12 cellular contexts compared by ENCODE assay signal in genomic region chr22:46047226-46047625, GRCh38.
DNase-seq lines count a peak whose midpoint lies in the region; FAIRE-seq and TF ChIP-seq lines count a peak whose summit lies in the region.
"Had no signal": no experiment of that assay in that cellular context is flagged by ENCODE, and none has a peak within 500 bp of the region (broad histone marks: within the 10 kb centered on the region; RNA-seq: fewer than 3 reads in every experiment).

No MANE protein-coding gene starts in this region.

- H3K9me3 ChIP-seq in tibial nerve (no peaks in the 10 kb centered on the region), kidney (ENCODE audit: control insufficient read depth in 1 of 2, low read length in 2 of 2) (no peaks in the 10 kb centered on the region)

- no peak overlapping the region for H3K9ac ChIP-seq in kidney (ENCODE audit: low read length in 2 of 2)

- H3K27ac Mint-ChIP-seq in activated naive CD4-positive, alpha-beta T cell treated with anti-CD3 and anti-CD28 coated beads, Interleukin-2, amount 50 U/mL, for 24 hours, result peak overlapping the region; percentile 2
- peak overlapping the region in 1 of 3 experiments; percentile 59 for H3K27ac Mint-ChIP-seq in nephron
- H3K27ac Mint-ChIP-seq: activated CD4-positive, alpha-beta T cell treated with anti-CD3 and anti-CD28 coated beads for 36 hours; stimulated activated effector memory CD8-positive, alpha-beta T cell treated with anti-CD3 and anti-CD28 coated beads, Interleukin-12 subunit alpha, Interleukin-12 subunit beta, amount 100 ng/mL, for 72 hours had no signal

- H3K27me3 ChIP-seq in dorsolateral prefrontal cortex (no peaks in the 10 kb centered on the region), tibial nerve (no peaks in the 10 kb centered on the region)

- H3K4me3 ChIP-seq in dorsolateral prefrontal cortex (peak overlapping the region in 27 of 59 donors; percentile 5 to 84 (median 67)), tibial nerve (peak overlapping the region in 1 of 4 donors; percentile 68), kidney (ENCODE audit: low read length in 2 of 2) (no peak overlapping the region)

- no peaks in the 10 kb centered on the region for H3K36me3 Mint-ChIP-seq in activated naive CD4-positive, alpha-beta T cell treated with anti-CD3 and anti-CD28 coated beads, Interleukin-2, amount 50 U/mL, for 24 hours
- no peaks in the 10 kb centered on the region for H3K36me3 Mint-ChIP-seq in nephron (ENCODE audit: low read depth)
- H3K36me3 Mint-ChIP-seq: stimulated activated effector memory CD8-positive, alpha-beta T cell treated with anti-CD3 and anti-CD28 coated beads, Interleukin-12 subunit alpha, Interleukin-12 subunit beta, amount 100 ng/mL, for 72 hours had no signal

- no peak for TF ChIP-seq CTCF in dorsolateral prefrontal cortex (IDR thresholded peaks at IDR 0.05 in 54 of 56, conservative IDR thresholded peaks at IDR 0.05 in 2 of 56; ENCODE audit: low read depth in 1 of 56, partially characterized antibody in 56 of 56)
- TF ChIP-seq CTCF in nephron (IDR thresholded peaks at IDR 0.05; ENCODE audit: unreplicated experiment in 3 of 3), result no peak
- TF ChIP-seq CTCF in tibial nerve (IDR thresholded peaks at IDR 0.05), result no peak
- TF ChIP-seq CTCF in kidney (IDR thresholded peaks at IDR 0.05; ENCODE audit: borderline replicate concordance, extremely low read depth, insufficient read depth), result no peak

- no peaks in the 10 kb centered on the region for H3K9me3 Mint-ChIP-seq in activated naive CD4-positive, alpha-beta T cell treated with anti-CD3 and anti-CD28 coated beads, Interleukin-2, amount 50 U/mL, for 24 hours
- no peaks in the 10 kb centered on the region for H3K9me3 Mint-ChIP-seq in nephron
- H3K9me3 Mint-ChIP-seq: stimulated activated effector memory CD8-positive, alpha-beta T cell treated with anti-CD3 and anti-CD28 coated beads, Interleukin-12 subunit alpha, Interleukin-12 subunit beta, amount 100 ng/mL, for 72 hours had no signal

- no peak for TF ChIP-seq EP300 in tibial nerve (IDR thresholded peaks at IDR 0.05)

- H3K4me3 Mint-ChIP-seq in activated naive CD4-positive, alpha-beta T cell treated with anti-CD3 and anti-CD28 coated beads, Interleukin-2, amount 50 U/mL, for 24 hours, result no peak overlapping the region
- peak overlapping the region in 2 of 3 experiments; percentile 66 to 78 for H3K4me3 Mint-ChIP-seq in nephron
- H3K4me3 Mint-ChIP-seq: activated CD4-positive, alpha-beta T cell treated with anti-CD3 and anti-CD28 coated beads for 36 hours; stimulated activated effector memory CD8-positive, alpha-beta T cell treated with anti-CD3 and anti-CD28 coated beads, Interleukin-12 subunit alpha, Interleukin-12 subunit beta, amount 100 ng/mL, for 72 hours had no signal

- no peak for TF ChIP-seq POLR2A in tibial nerve (IDR thresholded peaks at IDR 0.05)

- DNase-seq in activated naive CD4-positive, alpha-beta T cell treated with anti-CD3 and anti-CD28 coated beads, Interleukin-2, amount 50 U/mL, for 16 hours, result no peak
- DNase-seq in dorsolateral prefrontal cortex (peak in 5 of 10 donors; percentile 7 to 37 (median 11)), tibial nerve (ENCODE audit: low spot score in 2 of 2) (no peak), DMS53 (lab: John Stamatoyannopoulos, UW) (no peak), kidney (no peak), NCI-H524 treated with DMSO at 0.1 percent for 48 hours (lab: John Stamatoyannopoulos, UW) (no peak)
- DNase-seq: activated CD4-positive, alpha-beta T cell treated with anti-CD3 and anti-CD28 coated beads for 36 hours; activated gamma-delta T cell; EL had no signal

- no peaks in the 10 kb centered on the region for H3K27me3 Mint-ChIP-seq in activated naive CD4-positive, alpha-beta T cell treated with anti-CD3 and anti-CD28 coated beads, Interleukin-2, amount 50 U/mL, for 24 hours
- no peaks in the 10 kb centered on the region for H3K27me3 Mint-ChIP-seq in nephron (ENCODE audit: low read depth)
- H3K27me3 Mint-ChIP-seq: activated CD4-positive, alpha-beta T cell treated with anti-CD3 and anti-CD28 coated beads for 36 hours had no signal

- intact Hi-C loops in dorsolateral prefrontal cortex (cut with DNase I), result no loop called here
- intact Hi-C loops in kidney (cut with DNase I), result no loop called here

- FAIRE-seq in kidney (lab: Jason Lieb, UNC), result no peak

- WGBS in tibial nerve, 2 donors, result 78 to 85% methylated on average over 13 of the region's 13 CpGs

- H3K4me1 ChIP-seq in tibial nerve (peaks cover 9 to 89% (median 76%) of the 10 kb centered on the region in 4 donors), kidney (ENCODE audit: control insufficient read depth in 1 of 2, insufficient read depth in 1 of 2, low read depth in 1 of 2, low read length in 2 of 2) (peaks cover 27 to 35% of the 10 kb centered on the region in 2 donors)

- peaks cover 52% of the 10 kb centered on the region for H3K4me1 Mint-ChIP-seq in activated naive CD4-positive, alpha-beta T cell treated with anti-CD3 and anti-CD28 coated beads, Interleukin-2, amount 50 U/mL, for 24 hours
- H3K4me1 Mint-ChIP-seq in nephron, result peaks cover 17% of the 10 kb centered on the region
- H3K4me1 Mint-ChIP-seq: stimulated activated effector memory CD8-positive, alpha-beta T cell treated with anti-CD3 and anti-CD28 coated beads, Interleukin-12 subunit alpha, Interleukin-12 subunit beta, amount 100 ng/mL, for 72 hours had no signal

- H3K36me3 ChIP-seq in tibial nerve (peaks cover 0 to 7% (median 0%) of the 10 kb centered on the region in 3 donors), kidney (ENCODE audit: control insufficient read depth in 1 of 2, insufficient read depth in 2 of 2, low read length in 2 of 2) (no peaks in the 10 kb centered on the region)

- H3K27ac ChIP-seq in dorsolateral prefrontal cortex (peak overlapping the region; percentile 80 to 100 (median 99)), tibial nerve (peak overlapping the region; percentile 91 to 100 (median 97)), kidney (ENCODE audit: low read depth in 2 of 2, low read length in 2 of 2) (no peak overlapping the region)

Comparison
In these comparisons a context has a peak if more than half of its experiments do, and no peak if none do; other contexts are left out.
1. H3K27ac ChIP-seq: peak in dorsolateral prefrontal cortex (59 of 59) and tibial nerve (4 of 4); none in kidney (0 of 2).